ENCODE assay signal across 8 cellular contexts in genomic region chr3:13648060-13648743, GRCh38.
A peak's percentile ranks its signal among the peaks of the same experiment; 100 is the strongest.
DNase-seq lines count a peak whose midpoint lies in the region; ATAC-seq and TF ChIP-seq lines count a peak whose summit lies in the region.

No MANE protein-coding gene starts in this region.

- no peaks in the 10 kb centered on the region for H3K9me3 ChIP-seq in MM.1S (replicated peaks; ENCODE audit: insufficient read depth, low read length)
- no peaks in the 10 kb centered on the region for H3K9me3 ChIP-seq in right cardiac atrium (ENCODE audit: control insufficient read depth, low read length)

- H3K4me3 ChIP-seq in MM.1S (ENCODE audit: low read length) = no peak overlapping the region
- H3K4me3 ChIP-seq in right cardiac atrium (ENCODE audit: low read length) = no peak overlapping the region

- H3K9me2 ChIP-seq in MM.1S (replicated peaks; ENCODE audit: insufficient read depth, low read length) = no peaks in the 10 kb centered on the region

- no peak overlapping the region for H3K9ac ChIP-seq in MM.1S (ENCODE audit: low read length)

- no peaks in the 10 kb centered on the region for H3F3A ChIP-seq in MM.1S (ENCODE audit: insufficient read depth, low read length)

- TF ChIP-seq CTCF in MM.1S (IDR thresholded peaks at IDR 0.05; ENCODE audit: low read length) = peak; percentile 98

- ATAC-seq in GM19025 (IDR thresholded peaks at IDR 0.05; ENCODE audit: low read depth, unreplicated experiment) = peak; percentile 47
- peak; percentile 71 to 79 for ATAC-seq in right cardiac atrium
- peak; percentile 89 for ATAC-seq in sciatic nerve
- ATAC-seq in HG03521 (IDR thresholded peaks at IDR 0.05; ENCODE audit: unreplicated experiment) = no peak

- WGBS in right cardiac atrium = 3% methylated on average over 16 of the region's 16 CpGs

- no peak overlapping the region for H2AFZ ChIP-seq in MM.1S (ENCODE audit: low read length)

- peak; percentile 92 for DNase-seq in Ammon's horn (ENCODE audit: low spot score)
- peak; percentile 64 for DNase-seq in MM.1S
- peak; percentile 46 to 66 (median 61) for DNase-seq in T-helper 1 cell
- peak in 55 of 56 donors; percentile 24 to 91 (median 70) for DNase-seq in amygdala (lab: John Stamatoyannopoulos, UW)
- peak; percentile 81 to 96 (median 93) for DNase-seq in right cardiac atrium
- DNase-seq in sciatic nerve (ENCODE audit: low spot score) = peak; percentile 92

- H3K36me3 ChIP-seq in MM.1S (replicated peaks; ENCODE audit: insufficient read depth, low read length) = no peaks in the 10 kb centered on the region

- no peak overlapping the region for H3K4me2 ChIP-seq in MM.1S (ENCODE audit: low read depth, low read length)

- no peak overlapping the region for H3K27ac ChIP-seq in MM.1S (ENCODE audit: low read length)
- H3K27ac ChIP-seq in right cardiac atrium (ENCODE audit: low read length) = no peak overlapping the region

- no peaks in the 10 kb centered on the region for H3K79me2 ChIP-seq in MM.1S (ENCODE audit: low read length)

- H4K20me1 ChIP-seq in MM.1S (ENCODE audit: insufficient read depth, low read length) = no peaks in the 10 kb centered on the region

- no peaks in the 10 kb centered on the region for H3K4me1 ChIP-seq in MM.1S (ENCODE audit: low read length)
- no peaks in the 10 kb centered on the region for H3K4me1 ChIP-seq in right cardiac atrium (ENCODE audit: control insufficient read depth, insufficient read depth, low read length)

- intact Hi-C loops in right cardiac atrium (cut with DNase I) (loop anchor here (1.0 to 10.0 kb wide), 4 partner anchors 152 to 556 kb away; no protein-coding TSS in a partner anchor), sciatic nerve (cut with DNase I) (no loop called here)

- H3K27me3 ChIP-seq in MM.1S (replicated peaks; ENCODE audit: insufficient read depth, low read length) (peaks cover 74% of the 10 kb centered on the region), right cardiac atrium (ENCODE audit: control insufficient read depth, insufficient read depth) (no peaks in the 10 kb centered on the region)
